ENCODE assay signal across 1 cellular context in genomic region chr17:40074871-40075215, GRCh38.
TF ChIP-seq lines count a peak whose summit lies in the region.

No MANE protein-coding gene starts in this region.

TF ChIP-seq in IMR-90, 13 proteins besides CTCF, POLR2A, EP300 and RAD21:
- no peak for TF ChIP-seq CEBPB (IDR thresholded peaks at IDR 0.05; ENCODE audit: low read depth, low read length)
